In the genomic region with DNA sequence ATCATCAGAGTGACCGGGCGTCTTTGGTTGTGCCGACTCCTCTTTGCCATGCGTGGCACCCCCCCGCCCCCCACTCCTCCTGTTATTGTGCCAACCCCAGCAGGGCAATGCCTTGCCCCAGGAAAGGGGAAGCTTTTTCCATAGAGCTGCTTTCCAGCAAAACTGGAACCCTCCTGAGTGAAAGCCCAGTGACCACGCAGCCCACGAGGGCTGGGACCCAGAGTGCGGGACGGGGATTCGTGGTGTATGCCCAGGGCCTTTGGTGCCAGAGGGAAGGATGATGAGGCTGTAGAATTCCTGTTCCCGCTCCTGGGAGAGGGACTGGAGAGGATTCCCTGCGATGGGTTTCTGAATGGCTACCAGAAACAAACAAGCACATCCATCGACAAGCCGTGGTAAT, we compare ENCODE assay signal across 10 cellular contexts.
A peak's percentile ranks its signal among the peaks of the same experiment; 100 is the strongest.
DNase-seq lines count a peak whose midpoint lies in the region; ATAC-seq, FAIRE-seq and TF ChIP-seq lines count a peak whose summit lies in the region.
"Had no signal": no experiment of that assay in that cellular context is flagged by ENCODE, and none has a peak within 500 bp of the region (broad histone marks: within the 10 kb centered on the region; RNA-seq: fewer than 3 reads in every experiment).

No MANE protein-coding gene starts in this region.

- POLR2A ChIA-PET in activated CD4-positive, alpha-beta T cell treated with anti-CD3 and anti-CD28 coated beads, Interleukin-2, amount 10 ng/mL, durations not matched to agents 7 days and 5 days (lab: Charles Lee), result interaction anchor here (0.6 to 1.1 kb wide), 3 partner anchors 11 to 44 kb away, joined by 3 to 5 read pairs (median 3); no protein-coding TSS in a partner anchor

- DNase-seq in activated CD4-positive, alpha-beta T cell treated with anti-CD3 and anti-CD28 coated beads, Interleukin-2, amount 10 ng/mL, durations not matched to agents 7 days and 5 days, result no peak
- no peak for DNase-seq in activated CD4-positive, alpha-beta T cell treated with anti-CD3 and anti-CD28 coated beads, Interleukin-2, amount 50 U/mL, for 48 hours
- DNase-seq in kidney (peak; percentile 68), NCI-H748 (lab: John Stamatoyannopoulos, UW; ENCODE audit: unreplicated experiment) (no peak)
- DNase-seq in activated CD8-positive, alpha-beta memory T cell treated with anti-CD3 and anti-CD28 coated beads for 24 hours, result no peak
- DNase-seq: sigmoid colon had no signal

- peak overlapping the region; percentile 65 for H3K4me3 Mint-ChIP-seq in activated CD4-positive, alpha-beta T cell treated with anti-CD3 and anti-CD28 coated beads, Interleukin-2, amount 10 ng/mL, durations not matched to agents 7 days and 5 days
- peak overlapping the region; percentile 78 for H3K4me3 Mint-ChIP-seq in activated T-helper 17 cell treated with anti-CD3 and anti-CD28 coated beads, Interleukin-2, amount 50 U/mL, for 72 hours

- intact Hi-C loops in kidney (cut with DNase I), result no loop called here

- peaks cover 2% of the 10 kb centered on the region for H3K27me3 Mint-ChIP-seq in activated CD4-positive, alpha-beta T cell treated with anti-CD3 and anti-CD28 coated beads, Interleukin-2, amount 10 ng/mL, durations not matched to agents 7 days and 5 days
- H3K27me3 Mint-ChIP-seq in activated T-helper 17 cell treated with anti-CD3 and anti-CD28 coated beads, Interleukin-2, amount 50 U/mL, for 72 hours, result no peaks in the 10 kb centered on the region

- H3K27ac ChIP-seq in kidney (ENCODE audit: low read depth in 2 of 2, low read length in 2 of 2) (no peak overlapping the region), subcutaneous abdominal adipose tissue (ENCODE audit: low read depth, low read length) (no peak overlapping the region)
- H3K27ac ChIP-seq: body of pancreas, sigmoid colon had no signal

- no peaks in the 10 kb centered on the region for H3K36me3 ChIP-seq in kidney (ENCODE audit: control insufficient read depth in 1 of 2, insufficient read depth in 2 of 2, low read length in 2 of 2)
- H3K36me3 ChIP-seq in subcutaneous abdominal adipose tissue (ENCODE audit: control insufficient read depth in 5 of 5, insufficient read depth in 5 of 5, low read length in 5 of 5), result no peaks in the 10 kb centered on the region
- H3K36me3 ChIP-seq: sigmoid colon had no signal

- peaks cover 0 to 4% (median 2%) of the 10 kb centered on the region in 5 donors for H3K27me3 ChIP-seq in subcutaneous abdominal adipose tissue (ENCODE audit: control insufficient read depth in 5 of 5, insufficient read depth in 4 of 5, low read length in 5 of 5)
- H3K27me3 ChIP-seq: body of pancreas, sigmoid colon had no signal

- peaks cover 69% of the 10 kb centered on the region for H3K4me1 Mint-ChIP-seq in activated CD4-positive, alpha-beta T cell treated with anti-CD3 and anti-CD28 coated beads, Interleukin-2, amount 10 ng/mL, durations not matched to agents 7 days and 5 days
- H3K4me1 Mint-ChIP-seq in activated T-helper 17 cell treated with anti-CD3 and anti-CD28 coated beads, Interleukin-2, amount 50 U/mL, for 72 hours, result peaks cover 62% of the 10 kb centered on the region

- H3K4me1 ChIP-seq in kidney (ENCODE audit: control insufficient read depth in 1 of 2, insufficient read depth in 1 of 2, low read depth in 1 of 2, low read length in 2 of 2) (peaks cover 0 to 2% of the 10 kb centered on the region in 2 donors), subcutaneous abdominal adipose tissue (ENCODE audit: control insufficient read depth in 5 of 5, insufficient read depth in 5 of 5, low read length in 5 of 5) (peaks cover 0 to 9% (median 5%) of the 10 kb centered on the region in 5 donors)

- peak overlapping the region in 1 of 2 donors; percentile 4 for H3K4me3 ChIP-seq in kidney (ENCODE audit: low read length in 2 of 2)
- peak overlapping the region; percentile 33 to 63 (median 40) for H3K4me3 ChIP-seq in subcutaneous abdominal adipose tissue (ENCODE audit: low read depth in 1 of 5, low read length in 5 of 5)
- H3K4me3 ChIP-seq: body of pancreas had no signal

- TF ChIP-seq CTCF in kidney (IDR thresholded peaks at IDR 0.05; ENCODE audit: borderline replicate concordance, extremely low read depth, insufficient read depth), result no peak

- no peak for FAIRE-seq in kidney (lab: Jason Lieb, UNC)

- no peak for ATAC-seq in activated T-helper 17 cell treated with anti-CD3 and anti-CD28 coated beads, Interleukin-2, amount 50 U/mL, for 72 hours (replicated peaks)
- ATAC-seq in GM18907 (IDR thresholded peaks at IDR 0.05; ENCODE audit: unreplicated experiment), result no peak
- ATAC-seq: body of pancreas had no signal

- CTCF ChIA-PET in activated CD4-positive, alpha-beta T cell treated with anti-CD3 and anti-CD28 coated beads, Interleukin-2, amount 10 ng/mL, durations not matched to agents 7 days and 5 days (lab: Charles Lee), result interaction anchor here (0.6 to 8.4 kb wide), 9 partner anchors 11 to 473 kb away, joined by 3 to 64 read pairs (median 5); no protein-coding TSS in a partner anchor

- H3K36me3 Mint-ChIP-seq in activated CD4-positive, alpha-beta T cell treated with anti-CD3 and anti-CD28 coated beads, Interleukin-2, amount 10 ng/mL, durations not matched to agents 7 days and 5 days (ENCODE audit: low read depth), result peaks cover 8% of the 10 kb centered on the region
- H3K36me3 Mint-ChIP-seq in activated T-helper 17 cell treated with anti-CD3 and anti-CD28 coated beads, Interleukin-2, amount 50 U/mL, for 72 hours (ENCODE audit: low read depth), result no peaks in the 10 kb centered on the region

- H3K9me3 Mint-ChIP-seq in activated CD4-positive, alpha-beta T cell treated with anti-CD3 and anti-CD28 coated beads, Interleukin-2, amount 10 ng/mL, durations not matched to agents 7 days and 5 days, result no peaks in the 10 kb centered on the region
- peaks cover 10% of the 10 kb centered on the region for H3K9me3 Mint-ChIP-seq in activated T-helper 17 cell treated with anti-CD3 and anti-CD28 coated beads, Interleukin-2, amount 50 U/mL, for 72 hours

- H3K9ac ChIP-seq in kidney (ENCODE audit: low read length in 2 of 2) (no peak overlapping the region), subcutaneous abdominal adipose tissue (ENCODE audit: low read length in 5 of 5) (peak overlapping the region in 2 of 5 donors; percentile 19 to 45)

- H3K9me3 ChIP-seq in kidney (ENCODE audit: control insufficient read depth in 1 of 2, low read length in 2 of 2), result no peaks in the 10 kb centered on the region
- H3K9me3 ChIP-seq in subcutaneous abdominal adipose tissue (ENCODE audit: control insufficient read depth in 5 of 5, low read length in 5 of 5), result no peaks in the 10 kb centered on the region
- H3K9me3 ChIP-seq: body of pancreas, sigmoid colon had no signal

- H3K27ac Mint-ChIP-seq in activated CD4-positive, alpha-beta T cell treated with anti-CD3 and anti-CD28 coated beads, Interleukin-2, amount 10 ng/mL, durations not matched to agents 7 days and 5 days, result peak overlapping the region; percentile 92
- peak overlapping the region; percentile 86 for H3K27ac Mint-ChIP-seq in activated T-helper 17 cell treated with anti-CD3 and anti-CD28 coated beads, Interleukin-2, amount 50 U/mL, for 72 hours
